Comparison of ENCODE assay signal across 21 cellular contexts in the genomic region with DNA sequence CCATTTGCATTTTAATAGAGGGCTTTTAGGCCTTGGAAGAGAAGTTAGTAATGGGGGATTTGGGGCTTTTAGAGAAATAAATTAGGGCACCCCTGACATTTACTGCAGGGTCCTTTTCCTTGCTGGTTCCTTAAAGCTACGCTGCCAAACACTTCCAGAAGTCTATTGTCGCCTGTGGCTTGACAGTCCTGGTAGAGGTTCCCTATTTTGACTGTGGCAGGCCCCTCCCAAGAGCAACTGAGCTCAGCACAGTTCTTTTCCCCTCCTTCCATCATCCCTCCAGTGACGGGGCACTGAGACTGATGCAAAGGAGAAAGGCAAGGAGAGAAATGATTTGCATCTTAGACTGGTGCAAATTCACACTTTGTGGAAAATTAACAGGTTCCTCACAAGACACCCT.
"Had no signal": no experiment of that assay in that cellular context is flagged by ENCODE, and none has a peak within 500 bp of the region (broad histone marks: within the 10 kb centered on the region; RNA-seq: fewer than 3 reads in every experiment).

No MANE protein-coding gene starts in this region.

- H2AFZ ChIP-seq: parathyroid adenoma had no signal

- H3K4me1 ChIP-seq: parathyroid adenoma, tibial artery had no signal

- H3K27ac Mint-ChIP-seq: activated CD8-positive, alpha-beta T cell treated with anti-CD3 and anti-CD28 coated beads, Interleukin-2, amount 10 ng/mL, durations not matched to agents 7 days and 5 days; activated naive CD4-positive, alpha-beta T cell treated with anti-CD3 and anti-CD28 coated beads, Interleukin-2, amount 50 U/mL, for 24 hours; memory B cell; nephron; stimulated activated naive CD8-positive, alpha-beta T cell treated with anti-CD3 and anti-CD28 coated beads, Interleukin-15, Interleukin-2, amounts not matched to agents 100 ng/mL and 50 ng/mL, for 24 hours had no signal

- H3K9me3 Mint-ChIP-seq: activated naive CD4-positive, alpha-beta T cell treated with anti-CD3 and anti-CD28 coated beads, Interleukin-2, amount 50 U/mL, for 24 hours; memory B cell; nephron; stimulated activated naive CD8-positive, alpha-beta T cell treated with anti-CD3 and anti-CD28 coated beads, Interleukin-15, Interleukin-2, amounts not matched to agents 100 ng/mL and 50 ng/mL, for 24 hours had no signal

- H3K36me3 ChIP-seq: tibial artery, WERI-Rb-1 had no signal

- H3K4me3 Mint-ChIP-seq: activated CD8-positive, alpha-beta T cell treated with anti-CD3 and anti-CD28 coated beads, Interleukin-2, amount 10 ng/mL, durations not matched to agents 7 days and 5 days; activated naive CD4-positive, alpha-beta T cell treated with anti-CD3 and anti-CD28 coated beads, Interleukin-2, amount 50 U/mL, for 24 hours; brain; memory B cell; nephron; stimulated activated naive CD8-positive, alpha-beta T cell treated with anti-CD3 and anti-CD28 coated beads, Interleukin-15, Interleukin-2, amounts not matched to agents 100 ng/mL and 50 ng/mL, for 24 hours had no signal

- H3K27ac ChIP-seq: parathyroid adenoma, tibial artery, WERI-Rb-1 had no signal

- H3K27me3 ChIP-seq: tibial artery had no signal

- H3K36me3 Mint-ChIP-seq: activated naive CD4-positive, alpha-beta T cell treated with anti-CD3 and anti-CD28 coated beads, Interleukin-2, amount 50 U/mL, for 24 hours; brain; memory B cell had no signal

- H3K9ac ChIP-seq: parathyroid adenoma had no signal

- H3K79me2 ChIP-seq: parathyroid adenoma had no signal

- ATAC-seq: activated CD8-positive, alpha-beta T cell treated with anti-CD3 and anti-CD28 coated beads, Interleukin-2, amount 10 ng/mL, durations not matched to agents 7 days and 5 days; right cardiac atrium had no signal

- H3K4me3 ChIP-seq: tibial artery had no signal

- H3K27me3 Mint-ChIP-seq: activated naive CD4-positive, alpha-beta T cell treated with anti-CD3 and anti-CD28 coated beads, Interleukin-2, amount 50 U/mL, for 24 hours; memory B cell; stimulated activated naive CD8-positive, alpha-beta T cell treated with anti-CD3 and anti-CD28 coated beads, Interleukin-15, Interleukin-2, amounts not matched to agents 100 ng/mL and 50 ng/mL, for 24 hours had no signal

- DNase-seq: activated CD4-positive, alpha-beta T cell treated with anti-CD3 and anti-CD28 coated beads for 1 hour; activated CD4-positive, alpha-beta T cell treated with anti-CD3 and anti-CD28 coated beads, Interleukin-2, amount 50 U/mL, for 1 hour; activated CD8-positive, alpha-beta T cell treated with anti-CD3 and anti-CD28 coated beads, Interleukin-2, amount 10 ng/mL, durations not matched to agents 7 days and 5 days; activated gamma-delta T cell treated with Interleukin-2 at 50 U/mL for 16 hours; aorta; effector CD8-positive, alpha-beta T cell; erythroblast; foreskin fibroblast; nucleus accumbens; right cardiac atrium; stimulated activated CD4-positive, alpha-beta T cell treated with anti-CD3 and anti-CD28 coated beads, Interleukin-12 subunit alpha, Interleukin-12 subunit beta, amount 100 ng/mL, for 4 hours; stimulated activated CD4-positive, alpha-beta T cell treated with anti-CD3 and anti-CD28 coated beads, Interleukin-4, amount 100 ng/mL, for 4 hours; substantia nigra; tibial artery; WERI-Rb-1 had no signal

- H3K4me1 Mint-ChIP-seq: activated naive CD4-positive, alpha-beta T cell treated with anti-CD3 and anti-CD28 coated beads, Interleukin-2, amount 50 U/mL, for 24 hours; brain; memory B cell; nephron had no signal
